ENCODE assay signal across 9 cellular contexts in genomic region chr5:88140396-88140862, GRCh38.
DNase-seq lines count a peak whose midpoint lies in the region; ATAC-seq and TF ChIP-seq lines count a peak whose summit lies in the region.
"Had no signal": no experiment of that assay in that cellular context is flagged by ENCODE, and none has a peak within 500 bp of the region (broad histone marks: within the 10 kb centered on the region; RNA-seq: fewer than 3 reads in every experiment).

No MANE protein-coding gene starts in this region.

- 3 to 5% (median 5%) methylated on average over 16 of the region's 16 CpGs for WGBS in ovary, 3 donors

- no peaks in the 10 kb centered on the region for H3K9me2 ChIP-seq in PC-3 (replicated peaks; ENCODE audit: low read length)

- DNase-seq in C1 segment of cervical spinal cord (lab: John Stamatoyannopoulos, UW) (peak in 8 of 14 donors; percentile 29 to 69 (median 52)), PC-3 (no peak), foreskin fibroblast (no peak), ovary (peak in 4 of 5 donors; percentile 43 to 58 (median 52)), COR-L47 (lab: John Stamatoyannopoulos, UW) (no peak), KG1 (lab: John Stamatoyannopoulos, UW) (no peak), activated gamma-delta T cell (lab: John Stamatoyannopoulos, UW) (no peak)
- no peak for DNase-seq in activated CD8-positive, alpha-beta memory T cell treated with anti-CD3 and anti-CD28 coated beads for 24 hours
- DNase-seq: activated effector memory CD4-positive, alpha-beta T cell treated with Interleukin-2 at 50 U/mL for 16 hours had no signal

- no peak for TF ChIP-seq POLR2A in ovary (IDR thresholded peaks at IDR 0.05)

- H3K4me2 ChIP-seq in PC-3 (ENCODE audit: low read length), result peak overlapping the region; percentile 96

- CTCF ChIA-PET in PC-3 (lab: Charles Lee), result interaction anchor here (0.7 to 1.0 kb wide), 5 partner anchors 216 to 551 kb away, joined by 4 to 13 read pairs (median 6); no protein-coding TSS in a partner anchor

- H3K9ac ChIP-seq in PC-3 (ENCODE audit: low read length), result peak overlapping the region; percentile 42; the same call in 1 of the 2 replicates

- H4K20me1 ChIP-seq in PC-3 (ENCODE audit: low read length), result no peaks in the 10 kb centered on the region

- H3K9me3 ChIP-seq in PC-3 (ENCODE audit: low read length) (no peaks in the 10 kb centered on the region), ovary (no peaks in the 10 kb centered on the region)

- no peaks in the 10 kb centered on the region for H3K79me2 ChIP-seq in PC-3 (ENCODE audit: low read length)

- no TSS peak for BruUV-seq in PC-3 (replicated peaks; lab: Mats Ljungman, UMichigan)

- H3F3A ChIP-seq in PC-3 (ENCODE audit: low read length, unreplicated experiment), result no peaks in the 10 kb centered on the region

- H3K27me3 ChIP-seq in PC-3 (ENCODE audit: low read length) (no peaks in the 10 kb centered on the region), ovary (no peaks in the 10 kb centered on the region)

- TF ChIP-seq EP300 in ovary (IDR thresholded peaks at IDR 0.05), result no peak

- no peak overlapping the region for H3K27ac ChIP-seq in PC-3 (ENCODE audit: low read length)
- peak overlapping the region in 1 of 2 donors; percentile 66 for H3K27ac ChIP-seq in ovary

- POLR2A ChIA-PET in PC-3 (lab: Charles Lee; ENCODE audit: unreplicated experiment), result no interaction called here

- intact Hi-C loops in PC-3 (cut with micrococcal nuclease) (loop anchor here (2.0 to 5.0 kb wide), 3 partner anchors 142 to 600 kb away; no protein-coding TSS in a partner anchor), ovary (cut with DNase I) (loop anchor here in 2 of 4 donors (5.0 to 10.0 kb wide), 3 partner anchors 134 to 692 kb away; no protein-coding TSS in a partner anchor)

- peaks cover 13% of the 10 kb centered on the region; the same call in 1 of the 2 replicates for H3K4me1 ChIP-seq in PC-3 (ENCODE audit: insufficient read depth, low read length)
- H3K4me1 ChIP-seq in ovary (ENCODE audit: insufficient read depth), result peaks cover 1% of the 10 kb centered on the region

- H3K4me3 ChIP-seq in PC-3 (ENCODE audit: low read length), result peak overlapping the region; percentile 82
- H3K4me3 ChIP-seq in foreskin fibroblast (ENCODE audit: low read depth in 1 of 2, low read length in 2 of 2), result peak overlapping the region; percentile 43 to 57
- peak overlapping the region; percentile 46 for H3K4me3 ChIP-seq in ovary

- ATAC-seq in PC-3, result no peak

- no peak for TF ChIP-seq CTCF in PC-3 (conservative IDR thresholded peaks at IDR 0.05; ENCODE audit: low read depth, low read length)
- no peak for TF ChIP-seq CTCF in foreskin fibroblast (IDR thresholded peaks at IDR 0.05; ENCODE audit: low read depth, low read length)
- no peak for TF ChIP-seq CTCF in ovary (IDR thresholded peaks at IDR 0.05)

- H3K36me3 ChIP-seq in PC-3 (ENCODE audit: low read depth, low read length) (no peaks in the 10 kb centered on the region), ovary (no peaks in the 10 kb centered on the region)

- H2AFZ ChIP-seq in PC-3 (ENCODE audit: low read length), result peak overlapping the region; percentile 98

Comparison
In these comparisons a context has a peak if more than half of its experiments do, and no peak if none do; other contexts are left out.
1. DNase-seq: peak in C1 segment of cervical spinal cord (8 of 14) and ovary (4 of 5); none in PC-3 (single experiment), foreskin fibroblast (0 of 2), activated CD8-positive, alpha-beta memory T cell treated with anti-CD3 and anti-CD28 coated beads for 24 hours (single experiment), COR-L47 (single experiment), KG1 (single experiment) and activated gamma-delta T cell (single experiment).
2. Peak in every context shown above with its lines, with median percentiles within 50 percentile points of each other: H3K4me3 ChIP-seq.